ENCODE assay signal across 1 cellular context in the genomic region with DNA sequence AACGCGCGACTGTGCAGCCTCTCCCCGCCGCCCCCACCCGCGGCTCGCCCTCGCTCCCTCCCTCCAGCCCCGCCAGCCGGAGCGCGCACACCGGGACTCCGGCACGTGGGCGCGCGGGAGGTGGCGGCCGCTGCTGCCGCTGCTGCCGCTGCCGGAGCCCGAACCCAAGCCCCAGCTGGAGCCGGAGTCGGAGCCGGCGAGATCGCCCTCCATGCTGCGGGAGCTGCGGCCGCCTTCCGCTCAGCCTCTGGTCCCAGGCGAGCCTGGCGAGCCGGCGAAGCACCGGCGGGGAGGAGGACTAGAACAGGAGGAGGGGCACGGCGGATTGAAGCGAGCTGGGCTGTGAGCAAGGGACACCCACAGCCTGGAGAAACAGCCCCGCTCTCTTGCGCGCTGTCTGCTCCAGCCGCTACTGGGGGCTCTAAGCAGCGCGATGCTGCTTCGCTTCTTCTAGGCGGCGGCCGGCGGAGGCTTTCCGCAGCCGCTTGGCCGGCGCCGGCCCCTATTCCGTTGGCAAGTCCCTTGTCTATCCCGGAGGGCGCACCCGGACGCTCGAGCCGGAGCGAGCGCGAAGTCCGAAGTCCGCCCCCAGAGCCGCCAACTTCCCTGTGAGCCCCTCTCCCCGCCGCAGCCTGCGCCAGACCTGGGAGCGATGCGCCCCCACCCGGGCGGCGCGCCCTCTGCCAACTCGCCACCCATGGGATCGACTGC.
TF ChIP-seq lines count a peak whose summit lies in the region.

No MANE protein-coding gene starts in this region.

TF ChIP-seq in H1, 55 proteins besides CTCF, POLR2A, EP300 and RAD21 (continued from another document):
- TF ChIP-seq E2F6 (IDR thresholded peaks at IDR 0.05) = no peak; the same call in 1 of the 2 replicates
- no peak for TF ChIP-seq SIRT6 (IDR thresholded peaks at IDR 0.05; ENCODE audit: low read length)
- TF ChIP-seq KDM4A (IDR thresholded peaks at IDR 0.05; ENCODE audit: low read depth, low read length, severe bottlenecking) = peak; percentile 86
- no peak for TF ChIP-seq CHD7 (IDR thresholded peaks at IDR 0.05; ENCODE audit: insufficient replicate concordance, low read length)
- TF ChIP-seq CBX8 (IDR thresholded peaks at IDR 0.05; ENCODE audit: borderline replicate concordance, low read depth, low read length) = no peak
- no peak for TF ChIP-seq NANOG (IDR thresholded peaks at IDR 0.05; ENCODE audit: insufficient read depth, low read depth, low read length, poor library complexity, severe bottlenecking)
- no peak for TF ChIP-seq SP2 (IDR thresholded peaks at IDR 0.05; ENCODE audit: low read length)
- TF ChIP-seq ASH2L (IDR thresholded peaks at IDR 0.05; ENCODE audit: low read length) = peak; percentile 75
- peak; percentile 40 for TF ChIP-seq EZH2 (IDR thresholded peaks at IDR 0.05; ENCODE audit: low read depth, low read length, severe bottlenecking)
- TF ChIP-seq BRCA1 (IDR thresholded peaks at IDR 0.05; ENCODE audit: low read depth, low read length) = no peak
- peak; percentile 77 for TF ChIP-seq RNF2 (IDR thresholded peaks at IDR 0.05; ENCODE audit: borderline replicate concordance, low read depth, low read length, missing control alignments, poor library complexity, severe bottlenecking)
- no peak for TF ChIP-seq NRF1 (IDR thresholded peaks at IDR 0.05; ENCODE audit: low read depth, low read length)
- no peak for TF ChIP-seq FOSL1 (IDR thresholded peaks at IDR 0.05; ENCODE audit: insufficient read depth, low read depth, low read length)
- TF ChIP-seq PHF8 (conservative IDR thresholded peaks at IDR 0.05; ENCODE audit: low read depth, low read length) = 0 out of 2 replicates have a peak, but pooled peaks have one; percentile 31
